20 cellular contexts compared by ENCODE assay signal in the genomic region with DNA sequence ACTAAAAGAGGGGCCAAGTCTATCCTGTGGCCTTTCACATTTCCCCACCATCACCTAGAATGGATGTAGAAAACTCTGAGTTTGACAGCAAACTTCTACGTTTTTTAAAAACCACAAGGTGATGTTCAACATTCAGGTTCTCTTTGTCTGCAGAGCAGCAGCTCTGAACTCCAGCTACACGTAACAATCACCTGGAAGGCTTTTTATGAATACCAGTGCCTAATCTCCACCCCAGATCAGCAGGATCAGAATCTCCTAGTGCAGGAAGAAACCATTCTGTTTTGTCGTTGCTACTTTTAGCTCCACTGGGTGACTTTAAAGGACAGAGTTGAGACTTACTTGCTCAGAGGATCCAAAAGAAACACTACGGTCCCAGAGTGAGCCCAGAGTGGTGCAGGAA. TPM values are rescaled to one million over a fixed set of nuclear protein-coding genes. Genes with fewer than 3 reads are reported as not detected.
A peak's percentile ranks its signal among the peaks of the same experiment; 100 is the strongest.
DNase-seq lines count a peak whose midpoint lies in the region; ATAC-seq, FAIRE-seq and TF ChIP-seq lines count a peak whose summit lies in the region.
"Had no signal": no experiment of that assay in that cellular context is flagged by ENCODE, and none has a peak within 500 bp of the region (broad histone marks: within the 10 kb centered on the region; RNA-seq: fewer than 3 reads in every experiment).

No MANE protein-coding gene starts in this region.

- TF ChIP-seq EP300 in H1 (IDR thresholded peaks at IDR 0.05; ENCODE audit: borderline replicate concordance in 1 of 2, low read depth in 2 of 2, low read length in 2 of 2): no peak

- H3K79me1 ChIP-seq in H1 (ENCODE audit: low read depth, low read length): no peaks in the 10 kb centered on the region

- no peak overlapping the region for H2AFZ ChIP-seq in H1 (ENCODE audit: low read length)
- H2AFZ ChIP-seq: GM23338 had no signal

- H4K20me1 ChIP-seq in H1 (replicated peaks in 1 of 2; ENCODE audit: control insufficient read depth in 1 of 2, insufficient read depth in 2 of 2, low read length in 2 of 2): peaks cover 0 to 1% of the 10 kb centered on the region in 2 experiments

- no peak overlapping the region for H4K91ac ChIP-seq in H1 (replicated peaks; ENCODE audit: insufficient read length, low read length)

- H3K4me3 ChIP-seq in H1 (ENCODE audit: extremely low read depth in 1 of 4, insufficient read depth in 2 of 4, low read depth in 3 of 4, low read length in 4 of 4): no peak overlapping the region
- H3K4me3 ChIP-seq: GM12878, GM23338, HAP-1 had no signal

- no peak overlapping the region for H3K27ac ChIP-seq in H1 (ENCODE audit: low read depth, low read length)

- H3K36me3 Mint-ChIP-seq in mesothelial cell of epicardium: no peaks in the 10 kb centered on the region
- H3K36me3 Mint-ChIP-seq in type B pancreatic cell: peaks cover 3% of the 10 kb centered on the region
- H3K36me3 Mint-ChIP-seq: CD4-positive, alpha-beta memory T cell had no signal

- no peak overlapping the region for H2BK15ac ChIP-seq in H1 (ENCODE audit: low read length)

- H3K4me1 Mint-ChIP-seq in mesothelial cell of epicardium (peaks cover 36% of the 10 kb centered on the region), type B pancreatic cell (ENCODE audit: unreplicated experiment) (peaks cover 4% of the 10 kb centered on the region)
- H3K4me1 Mint-ChIP-seq: CD4-positive, alpha-beta memory T cell had no signal

- no peak overlapping the region for H3K4me2 ChIP-seq in H1 (ENCODE audit: insufficient read depth in 1 of 2, low read depth in 2 of 2, low read length in 2 of 2)
- H3K4me2 ChIP-seq: GM23338 had no signal

- no peak overlapping the region for H3K4me3 Mint-ChIP-seq in mesothelial cell of epicardium
- no peak overlapping the region for H3K4me3 Mint-ChIP-seq in type B pancreatic cell
- H3K4me3 Mint-ChIP-seq: CD4-positive, alpha-beta memory T cell; GM23338; HFFc6 had no signal

- H3K56ac ChIP-seq in H1 (replicated peaks; ENCODE audit: insufficient read length, low read depth, low read length): no peak overlapping the region

- H4K8ac ChIP-seq in H1 (ENCODE audit: extremely low read depth, insufficient read depth, low read length): no peak overlapping the region; the same call in 1 of the 2 replicates

- no peaks in the 10 kb centered on the region for H3K36me3 ChIP-seq in H1 (ENCODE audit: control insufficient read depth in 2 of 4, insufficient read depth in 4 of 4, low read length in 3 of 4)
- H3K36me3 ChIP-seq: HAP-1 had no signal

- H3K27ac Mint-ChIP-seq in mesothelial cell of epicardium (peak overlapping the region; percentile 31), type B pancreatic cell (peak overlapping the region; percentile 6)
- H3K27ac Mint-ChIP-seq: CD4-positive, alpha-beta memory T cell; GM23338; HFFc6 had no signal

- no peak overlapping the region for H3K23ac ChIP-seq in H1 (ENCODE audit: insufficient read length)

- no peak overlapping the region for H2BK20ac ChIP-seq in H1 (ENCODE audit: low read length)

- no peak for FAIRE-seq in H1 (lab: Jason Lieb, UNC)
- FAIRE-seq: GM12878, GM19239, H54 had no signal

- POLR2A ChIA-PET in H1 (lab: Charles Lee; ENCODE audit: partially characterized antibody): no interaction called here

- no peak for TF ChIP-seq CTCF in H1 (IDR thresholded peaks at IDR 0.05; ENCODE audit: control extremely low read depth in 1 of 3, insufficient read depth in 1 of 3, low read depth in 1 of 3, low read length in 3 of 3)
- TF ChIP-seq CTCF in mesothelial cell of epicardium (IDR thresholded peaks at IDR 0.05; ENCODE audit: unreplicated experiment): no peak
- TF ChIP-seq CTCF in type B pancreatic cell (conservative IDR thresholded peaks at IDR 0.05): no peak

- no peak overlapping the region for H4K5ac ChIP-seq in H1 (ENCODE audit: insufficient read length, low read depth, low read length)

- H2BK120ac ChIP-seq in H1 (replicated peaks; ENCODE audit: low read depth, low read length): no peak overlapping the region

- H2BK5ac ChIP-seq in H1 (ENCODE audit: low read depth, low read length): no peak overlapping the region

- no peak overlapping the region for H2AK5ac ChIP-seq in H1 (ENCODE audit: low read depth, low read length)

- no peaks in the 10 kb centered on the region for H3K9me3 ChIP-seq in H1 (ENCODE audit: insufficient read depth in 2 of 2, low read depth in 1 of 2, low read length in 1 of 2)
- H3K9me3 ChIP-seq: HAP-1 had no signal

- no peaks in the 10 kb centered on the region for H3K23me2 ChIP-seq in H1 (ENCODE audit: low read depth, low read length)

- WGBS in H1 (ENCODE audit: extremely low coverage in 1 of 2, insufficient coverage in 1 of 2, insufficient read length in 1 of 2, insufficient replicate concordance in 2 of 2, low coverage in 1 of 2, low lambda C conversion rate in 2 of 2, missing lambda C conversion rate in 1 of 2), 2 experiments: 78% methylated on average over 4 of the region's 4 CpGs; no CpG with 5 or more reads in 1 of the 2 experiments

- TF ChIP-seq RAD21 in H1 (IDR thresholded peaks at IDR 0.05 in 1 of 2, conservative IDR thresholded peaks at IDR 0.05 in 1 of 2; ENCODE audit: low read depth in 2 of 2, low read length in 2 of 2): no peak

- peak; percentile 6 for DNase-seq in NAMALWA (ENCODE audit: low spot score)
- no peak for DNase-seq in H1 (ENCODE audit: low read depth in 1 of 2, low spot score in 2 of 2)
- no peak for DNase-seq in mesothelial cell of epicardium (ENCODE audit: low spot score in 2 of 2, unreplicated experiment in 2 of 2)
- no peak for DNase-seq in type B pancreatic cell (ENCODE audit: extremely low spot score, unreplicated experiment)
- DNase-seq in mesenteric fat pad (ENCODE audit: low spot score): no peak
- DNase-seq: C1 segment of cervical spinal cord; Calu3; CD4-positive, alpha-beta memory T cell; COR-L47; DMS79; EL; GDM1; HFFc6 had no signal

- no peak for ATAC-seq in GM21367 (IDR thresholded peaks at IDR 0.05; ENCODE audit: unreplicated experiment)
- ATAC-seq: GM12878, GM23338 had no signal

- H3K79me2 ChIP-seq in H1 (ENCODE audit: control insufficient read depth in 1 of 2, insufficient read depth in 2 of 2, low read length in 2 of 2): no peaks in the 10 kb centered on the region

- H3K9me3 Mint-ChIP-seq in mesothelial cell of epicardium (no peaks in the 10 kb centered on the region), type B pancreatic cell (no peaks in the 10 kb centered on the region)
- H3K9me3 Mint-ChIP-seq: CD4-positive, alpha-beta memory T cell; GM23338; HFFc6 had no signal

- H3K14ac ChIP-seq in H1 (ENCODE audit: insufficient read length): no peak overlapping the region

- no peaks in the 10 kb centered on the region for H3K27me3 ChIP-seq in H1 (replicated peaks in 1 of 4; ENCODE audit: control insufficient read depth in 3 of 4, extremely low read depth in 1 of 4, insufficient read depth in 3 of 4, low read length in 3 of 4)

- H3K27me3 Mint-ChIP-seq in mesothelial cell of epicardium (ENCODE audit: low read depth): no peaks in the 10 kb centered on the region
- no peaks in the 10 kb centered on the region for H3K27me3 Mint-ChIP-seq in type B pancreatic cell

- no peak overlapping the region for H3K9ac ChIP-seq in H1 (replicated peaks in 1 of 4; ENCODE audit: extremely low read depth in 1 of 4, low read depth in 3 of 4, low read length in 3 of 4)

- H3K4me1 ChIP-seq in H1 (replicated peaks in 1 of 4; ENCODE audit: control insufficient read depth in 3 of 4, insufficient read depth in 4 of 4, low read length in 3 of 4): no peaks in the 10 kb centered on the region
- H3K4me1 ChIP-seq: HAP-1 had no signal

- H3K18ac ChIP-seq in H1 (ENCODE audit: extremely low read depth, low read length): no peak overlapping the region

- H3K4ac ChIP-seq in H1 (replicated peaks; ENCODE audit: insufficient read length, low read depth, low read length): no peak overlapping the region

- TF ChIP-seq POLR2A in H1 (IDR thresholded peaks at IDR 0.05; ENCODE audit: control extremely low read depth in 1 of 2, low read depth in 2 of 2, low read length in 2 of 2): peak in 1 of 2 experiments; percentile 42; a peak in 1 of 3 replicates

- no peak overlapping the region for H2BK12ac ChIP-seq in H1 (ENCODE audit: low read depth, low read length)

- CTCF ChIA-PET in H1 (lab: Charles Lee; ENCODE audit: partially characterized antibody): interaction anchor here (3.0 to 3.5 kb wide), 2 partner anchors 8 to 118 kb away, joined by 11 to 14 read pairs; no protein-coding TSS in a partner anchor

TF ChIP-seq in H1, 55 proteins besides CTCF, POLR2A, EP300 and RAD21:
- TF ChIP-seq KDM1A (IDR thresholded peaks at IDR 0.05; ENCODE audit: borderline replicate concordance, low read length) (no peak), TBP (IDR thresholded peaks at IDR 0.05; ENCODE audit: low read depth, low read length) (0 out of 2 replicates have a peak, but pooled peaks have one; percentile 13), TAF7 (optimal IDR thresholded peaks at IDR 0.05; ENCODE audit: borderline replicate concordance, low read depth, low read length) (peak; percentile 81)

RNA-seq across cellular contexts. Expression of gene EPB41L4A, which starts 44.3 kb away (rescaled TPM):
- 4.6 and 6.1 TPM in 2 replicates for total RNA-seq in H1 (2021; fragmentation: NEBNext Ultra II Directional; extraction: Animal tissue kit (Norgen Biotek cat#: 25700))
- 1.1 and 1.6 TPM in 2 replicates for polyA plus RNA-seq in H1 (2011; rRNA removed)
- polyA plus RNA-seq in H1 (2011; cell fraction: cytosol; rRNA removed): 1.9 TPM
- 0.91 TPM for polyA plus RNA-seq in H1 (2011; cell fraction: nucleus; rRNA removed)
- 2.3 to 3.3 TPM (median 2.6 TPM) in 4 replicates for polyA plus RNA-seq in H1 (2012, experiment 1 of 2)
- 0.83 TPM for polyA plus RNA-seq in H1 (2012, experiment 2 of 2)
- polyA plus RNA-seq in H1 (2013, experiment 1 of 2): 3.4 TPM
- 3.2 TPM for polyA plus RNA-seq in H1 (2013, experiment 2 of 2)
- 4.1 and 5.4 TPM in 2 replicates for polyA minus RNA-seq in H1 (2011; rRNA and poly(A)+ RNA removed)
- polyA minus RNA-seq in H1 (2011; cell fraction: cytosol; rRNA and poly(A)+ RNA removed): 2.3 TPM
- 13.5 TPM for polyA minus RNA-seq in H1 (2011; cell fraction: nucleus; rRNA and poly(A)+ RNA removed)
- total RNA-seq in mesothelial cell of epicardium: 38.6 to 42.3 TPM (median 39.3 TPM) in 3 replicates
- 27.2 and 41.8 TPM in 2 replicates for total RNA-seq in type B pancreatic cell (ENCODE audit: low replicate concordance)
- total RNA-seq in mesenteric fat pad: 30.2 TPM
- total RNA-seq: A673 had no signal
